ENCODE assay signal across 8 cellular contexts in the genomic region with DNA sequence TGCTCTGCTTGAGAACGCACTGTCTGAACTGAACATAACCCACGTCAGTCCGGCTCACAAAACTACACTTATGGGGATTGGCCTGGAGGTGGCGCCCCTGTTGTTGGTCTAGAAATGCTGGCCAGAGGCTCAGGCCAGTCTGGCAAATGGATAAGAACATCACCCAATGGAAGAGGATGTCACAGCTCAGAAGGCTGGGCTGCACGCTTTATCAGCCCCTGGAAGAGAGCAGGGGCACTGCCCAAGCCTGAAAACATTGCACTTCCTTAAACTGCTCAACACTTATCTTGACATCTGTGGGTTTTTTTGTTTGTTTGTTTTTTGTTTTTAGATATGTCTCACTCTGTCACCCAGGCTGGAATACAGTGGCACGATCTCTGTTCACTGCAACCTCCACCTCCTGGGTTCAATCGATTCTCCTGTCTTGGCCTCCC. TPM values are rescaled to one million over a fixed set of nuclear protein-coding genes. Genes with fewer than 3 reads are reported as not detected.
A peak's percentile ranks its signal among the peaks of the same experiment; 100 is the strongest.
DNase-seq lines count a peak whose midpoint lies in the region; ATAC-seq and TF ChIP-seq lines count a peak whose summit lies in the region.

No MANE protein-coding gene starts in this region.

- peaks cover 0 to 3% of the 10 kb centered on the region in 2 donors for H3K27me3 Mint-ChIP-seq in T-cell

- no peak for TF ChIP-seq POLR2A in spleen (IDR thresholded peaks at IDR 0.05)

- no peak overlapping the region for H3K4me3 Mint-ChIP-seq in T-cell

- ATAC-seq in T-cell (replicated peaks in 1 of 4) = peak in 3 of 4 experiments; percentile 31 to 56 (median 40)

- CTCF ChIA-PET in HEK293 (lab: Yijun Ruan, JAX) = interaction anchor here (0.6 to 2.8 kb wide), 21 partner anchors 9 to 1368 kb away, joined by 3 to 20 read pairs (median 5); a partner anchor contains a TSS
- CTCF ChIA-PET in T-cell (lab: Charles Lee) = interaction anchor here in 1 of 2 donors (0.6 kb wide), 1 partner anchor 130 kb away, joined by 8 read pairs; no protein-coding TSS in a partner anchor

- H3K36me3 ChIP-seq in HEK293 (ENCODE audit: control insufficient read depth in 2 of 2, insufficient read depth in 1 of 2, low read length in 2 of 2) (no peaks in the 10 kb centered on the region), brain microvascular endothelial cell (replicated peaks) (no peaks in the 10 kb centered on the region), iPS DF 6.9 (ENCODE audit: control insufficient read depth, insufficient read depth, low read length) (no peaks in the 10 kb centered on the region), spleen (no peaks in the 10 kb centered on the region)

- H3K27ac ChIP-seq in HEK293 (ENCODE audit: extremely low read depth, low read depth, low read length) (no peak overlapping the region), brain microvascular endothelial cell (no peak overlapping the region), iPS DF 6.9 (ENCODE audit: low read length) (no peak overlapping the region), spleen (no peak overlapping the region)

- H3K36me3 Mint-ChIP-seq in T-cell = no peaks in the 10 kb centered on the region

- H3K27ac Mint-ChIP-seq in T-cell = peak overlapping the region in 1 of 2 donors; percentile 43

- DNase-seq in GM04503 (ENCODE audit: low read depth) = peak; percentile 23
- DNase-seq in NCI-H1436 (lab: John Stamatoyannopoulos, UW) = peak; percentile 52
- peak in 27 of 34 experiments; percentile 4 to 53 (median 20) for DNase-seq in T-cell
- peak; percentile 83 for DNase-seq in brain microvascular endothelial cell
- DNase-seq in iPS DF 6.9 (ENCODE audit: low read depth, low spot score) = peak; percentile 55
- peak; percentile 86 for DNase-seq in spleen
- no peak for DNase-seq in NCI-H128 (lab: John Stamatoyannopoulos, UW; ENCODE audit: unreplicated experiment)

- TF ChIP-seq CTCF in HEK293 (tag by site-specific recombination; IDR thresholded peaks at IDR 0.05) (peak; percentile 39; the same call in 1 of the 2 replicates), brain microvascular endothelial cell (IDR thresholded peaks at IDR 0.05; ENCODE audit: low read depth, low read length, missing control alignments) (peak; percentile 88), spleen (IDR thresholded peaks at IDR 0.05 in 8 of 11, conservative IDR thresholded peaks at IDR 0.05 in 3 of 11) (peak; percentile 25 to 77 (median 68))

- H3K4me1 ChIP-seq in HEK293 (ENCODE audit: control insufficient read depth, insufficient read depth, low read length) (no peaks in the 10 kb centered on the region), iPS DF 6.9 (ENCODE audit: control insufficient read depth, insufficient read depth, low read length) (0 out of 2 replicates have a peak, but pooled peaks cover 1% of the 10 kb centered on the region), spleen (peaks cover 0 to 10% (median 7%) of the 10 kb centered on the region in 6 donors)

- H3K9me3 ChIP-seq in HEK293 (ENCODE audit: control insufficient read depth, insufficient read depth, low read depth, low read length) (no peaks in the 10 kb centered on the region), iPS DF 6.9 (ENCODE audit: control insufficient read depth, insufficient read depth, low read length) (no peaks in the 10 kb centered on the region), spleen (no peaks in the 10 kb centered on the region)

- H3K9me3 Mint-ChIP-seq in T-cell = no peaks in the 10 kb centered on the region

- peaks cover 0 to 6% (median 0%) of the 10 kb centered on the region in 3 donors for H3K4me1 Mint-ChIP-seq in T-cell

- intact Hi-C loops in spleen (cut with DNase I; ENCODE audit: low total_unique reads) = no loop called here

- H3K27me3 ChIP-seq in brain microvascular endothelial cell (replicated peaks) (no peaks in the 10 kb centered on the region), iPS DF 6.9 (ENCODE audit: control insufficient read depth, insufficient read depth, low read length) (no peaks in the 10 kb centered on the region), spleen (replicated peaks in 1 of 7) (no peaks in the 10 kb centered on the region)

- in situ Hi-C loops in brain microvascular endothelial cell (cut with HindIII; ENCODE audit: low pct_ligation_motif_present, low sequenced_read_pairs) = no loop called here

- no CpG with 5 or more reads among the region's 7 CpGs for WGBS in iPS DF 6.9 (ENCODE audit: insufficient coverage, insufficient read length)
- WGBS in spleen, 5 donors = 31 to 45% (median 37%) methylated on average over 7 of the region's 7 CpGs

- POLR2A ChIA-PET in HEK293 (lab: Yijun Ruan, JAX) = interaction anchor here (0.5 to 2.3 kb wide), 2 partner anchors 24 to 107 kb away, joined by 4 to 10 read pairs; a partner anchor contains a TSS
- POLR2A ChIA-PET in T-cell (lab: Charles Lee) = no interaction called here

- H3K4me3 ChIP-seq in HEK293 (ENCODE audit: low read depth, low read length) = no peak overlapping the region
- no peak overlapping the region for H3K4me3 ChIP-seq in brain microvascular endothelial cell (ENCODE audit: low read depth, low read length)
- no peak overlapping the region for H3K4me3 ChIP-seq in iPS DF 6.9 (ENCODE audit: low read length)
- H3K4me3 ChIP-seq in spleen = no peak overlapping the region

TF ChIP-seq in HEK293, 187 proteins besides CTCF, POLR2A, EP300 and RAD21:
- TF ChIP-seq ZNF521 (tag by site-specific recombination; IDR thresholded peaks at IDR 0.05) (no peak), ZFHX2 (tag by site-specific recombination; conservative IDR thresholded peaks at IDR 0.05) (no peak), ZNF654 (tag by site-specific recombination; IDR thresholded peaks at IDR 0.05; ENCODE audit: low read depth) (peak; percentile 88), ZXDB (tag by site-specific recombination; IDR thresholded peaks at IDR 0.05) (peak; percentile 96), ZNF202 (tag by site-specific recombination; IDR thresholded peaks at IDR 0.05; ENCODE audit: borderline replicate concordance) (no peak), ZNF837 (tag by site-specific recombination; IDR thresholded peaks at IDR 0.05) (no peak), ZNF501 (tag by site-specific recombination; IDR thresholded peaks at IDR 0.05) (0 out of 2 replicates have a peak, but pooled peaks have one; percentile 24), ZNF133 (tag by site-specific recombination; IDR thresholded peaks at IDR 0.05) (no peak), ZBTB17 (tag by site-specific recombination; IDR thresholded peaks at IDR 0.05) (peak; percentile 73), YY2 (tag by site-specific recombination; IDR thresholded peaks at IDR 0.05) (no peak), ZNF2 (tag by site-specific recombination; IDR thresholded peaks at IDR 0.05) (peak; percentile 72; the same call in 1 of the 2 replicates), ZNF600 (tag by site-specific recombination; IDR thresholded peaks at IDR 0.05) (0 out of 2 replicates have a peak, but pooled peaks have one; percentile 28), ZNF433 (tag by site-specific recombination; IDR thresholded peaks at IDR 0.05; ENCODE audit: low read depth) (no peak)
- TF ChIP-seq, protein P1, sequence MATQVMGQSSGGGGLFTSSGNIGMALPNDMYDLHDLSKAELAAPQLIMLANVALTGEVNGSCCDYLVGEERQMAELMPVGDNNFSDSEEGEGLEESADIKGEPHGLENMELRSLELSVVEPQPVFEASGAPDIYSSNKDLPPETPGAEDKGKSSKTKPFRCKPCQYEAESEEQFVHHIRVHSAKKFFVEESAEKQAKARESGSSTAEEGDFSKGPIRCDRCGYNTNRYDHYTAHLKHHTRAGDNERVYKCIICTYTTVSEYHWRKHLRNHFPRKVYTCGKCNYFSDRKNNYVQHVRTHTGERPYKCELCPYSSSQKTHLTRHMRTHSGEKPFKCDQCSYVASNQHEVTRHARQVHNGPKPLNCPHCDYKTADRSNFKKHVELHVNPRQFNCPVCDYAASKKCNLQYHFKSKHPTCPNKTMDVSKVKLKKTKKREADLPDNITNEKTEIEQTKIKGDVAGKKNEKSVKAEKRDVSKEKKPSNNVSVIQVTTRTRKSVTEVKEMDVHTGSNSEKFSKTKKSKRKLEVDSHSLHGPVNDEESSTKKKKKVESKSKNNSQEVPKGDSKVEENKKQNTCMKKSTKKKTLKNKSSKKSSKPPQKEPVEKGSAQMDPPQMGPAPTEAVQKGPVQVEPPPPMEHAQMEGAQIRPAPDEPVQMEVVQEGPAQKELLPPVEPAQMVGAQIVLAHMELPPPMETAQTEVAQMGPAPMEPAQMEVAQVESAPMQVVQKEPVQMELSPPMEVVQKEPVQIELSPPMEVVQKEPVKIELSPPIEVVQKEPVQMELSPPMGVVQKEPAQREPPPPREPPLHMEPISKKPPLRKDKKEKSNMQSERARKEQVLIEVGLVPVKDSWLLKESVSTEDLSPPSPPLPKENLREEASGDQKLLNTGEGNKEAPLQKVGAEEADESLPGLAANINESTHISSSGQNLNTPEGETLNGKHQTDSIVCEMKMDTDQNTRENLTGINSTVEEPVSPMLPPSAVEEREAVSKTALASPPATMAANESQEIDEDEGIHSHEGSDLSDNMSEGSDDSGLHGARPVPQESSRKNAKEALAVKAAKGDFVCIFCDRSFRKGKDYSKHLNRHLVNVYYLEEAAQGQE (tag by site-specific recombination; IDR thresholded peaks at IDR 0.05) = no peak
- TF ChIP-seq, protein P2, sequence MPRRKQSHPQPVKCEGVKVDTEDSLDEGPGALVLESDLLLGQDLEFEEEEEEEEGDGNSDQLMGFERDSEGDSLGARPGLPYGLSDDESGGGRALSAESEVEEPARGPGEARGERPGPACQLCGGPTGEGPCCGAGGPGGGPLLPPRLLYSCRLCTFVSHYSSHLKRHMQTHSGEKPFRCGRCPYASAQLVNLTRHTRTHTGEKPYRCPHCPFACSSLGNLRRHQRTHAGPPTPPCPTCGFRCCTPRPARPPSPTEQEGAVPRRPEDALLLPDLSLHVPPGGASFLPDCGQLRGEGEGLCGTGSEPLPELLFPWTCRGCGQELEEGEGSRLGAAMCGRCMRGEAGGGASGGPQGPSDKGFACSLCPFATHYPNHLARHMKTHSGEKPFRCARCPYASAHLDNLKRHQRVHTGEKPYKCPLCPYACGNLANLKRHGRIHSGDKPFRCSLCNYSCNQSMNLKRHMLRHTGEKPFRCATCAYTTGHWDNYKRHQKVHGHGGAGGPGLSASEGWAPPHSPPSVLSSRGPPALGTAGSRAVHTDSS (tag by site-specific recombination; IDR thresholded peaks at IDR 0.05) = no peak

RNA-seq across cellular contexts. Expression of a gene that starts 24.8 kb away (rescaled TPM):
- total RNA-seq in T-cell (100 to 1,000 TPM; 155 to 173 (median 168) TPM), spleen (100 to 1,000 TPM; 113 to 148 (median 128) TPM)
- polyA plus RNA-seq in spleen = 10 to 100 TPM; 12.3 to 17.8 (median 15.1) TPM
